Comparison of ENCODE assay signal across 22 cellular contexts in the genomic region with DNA sequence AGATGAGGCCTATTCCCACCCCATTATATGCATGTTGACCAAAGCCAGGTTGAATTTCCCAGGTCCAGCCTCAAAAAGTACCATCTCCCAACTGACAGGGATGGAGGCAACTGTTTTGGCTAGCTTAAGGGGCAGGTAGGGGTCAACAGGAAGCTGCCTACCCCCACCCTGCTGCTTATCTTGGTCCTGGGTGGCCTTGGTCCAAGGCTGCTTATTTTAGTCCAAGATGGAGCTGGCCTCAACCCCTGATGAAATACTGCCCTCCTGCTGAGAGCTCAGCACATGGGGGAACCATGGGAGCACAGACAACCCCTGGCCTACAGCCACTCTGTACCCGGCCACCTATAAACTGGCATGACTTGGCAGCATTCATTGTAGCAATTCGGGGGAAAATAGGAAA. TPM values are rescaled to one million over a fixed set of nuclear protein-coding genes. Genes with fewer than 3 reads are reported as not detected.
DNase-seq lines count a peak whose midpoint lies in the region; ATAC-seq, FAIRE-seq and TF ChIP-seq lines count a peak whose summit lies in the region.
"Had no signal": no experiment of that assay in that cellular context is flagged by ENCODE, and none has a peak within 500 bp of the region (broad histone marks: within the 10 kb centered on the region; RNA-seq: fewer than 3 reads in every experiment).

No MANE protein-coding gene starts in this region.

- no peak overlapping the region for H3K4me2 ChIP-seq in KMS-11

- no peak for DNase-seq in GM12891 (ENCODE audit: insufficient read length, low spot score)
- peak; percentile 38 for DNase-seq in choroid plexus epithelial cell (ENCODE audit: low read depth)
- DNase-seq in osteocyte (ENCODE audit: extremely low spot score, unreplicated experiment) = peak; percentile 46
- no peak for DNase-seq in stomach
- no peak for DNase-seq in NCI-H226
- no peak for DNase-seq in NCI-H1092 (lab: John Stamatoyannopoulos, UW)
- DNase-seq: BE2C; CD8-positive, alpha-beta T cell; DMS79 treated with DMSO at 0.1 percent for 48 hours; GOT3; KG1; MG63; NCI-H1417 treated with DMSO at 0.1 percent for 48 hours; NCI-H2029; NCI-H510A treated with DMSO at 0.1 percent for 48 hours; Peyer's patch; Right ventricle myocardium superior had no signal

- H3K4me1 ChIP-seq in KMS-11 (ENCODE audit: low read depth, poor library complexity, severe bottlenecking) = peaks cover 52% of the 10 kb centered on the region
- H3K4me1 ChIP-seq in stomach = no peaks in the 10 kb centered on the region
- H3K4me1 ChIP-seq: BE2C, Peyer's patch had no signal

- H3K36me3 ChIP-seq in KMS-11 (ENCODE audit: insufficient read depth) = no peaks in the 10 kb centered on the region
- no peaks in the 10 kb centered on the region for H3K36me3 ChIP-seq in stomach
- H3K36me3 ChIP-seq: BE2C, MG63, Peyer's patch had no signal

- peaks cover 20% of the 10 kb centered on the region for H3K27me3 Mint-ChIP-seq in osteocyte (ENCODE audit: unreplicated experiment)

- no peaks in the 10 kb centered on the region for H3K9me3 Mint-ChIP-seq in osteocyte (ENCODE audit: unreplicated experiment)
- H3K9me3 Mint-ChIP-seq: CD8-positive, alpha-beta T cell had no signal

- no peak overlapping the region for H3K9ac ChIP-seq in KMS-11

- 63 to 80% (median 78%) methylated on average over 2 of the region's 2 CpGs for WGBS in stomach, 5 donors

- no peak for ATAC-seq in GM21825 (IDR thresholded peaks at IDR 0.05; ENCODE audit: unreplicated experiment)
- ATAC-seq: CD8-positive, alpha-beta T cell had no signal

- no peak overlapping the region for H3K4me3 ChIP-seq in KMS-11 (IDR thresholded peaks at IDR 0.05; ENCODE audit: insufficient read depth, low read depth, low read length)
- no peak overlapping the region for H3K4me3 ChIP-seq in choroid plexus epithelial cell (ENCODE audit: low read depth, low read length)
- H3K4me3 ChIP-seq in stomach = no peak overlapping the region
- H3K4me3 ChIP-seq: MG63, Peyer's patch had no signal

- H3K27me3 ChIP-seq in KMS-11 (ENCODE audit: insufficient read depth, low read depth) (0 out of 2 replicates have a peak, but pooled peaks cover 4% of the 10 kb centered on the region), stomach (peaks cover 0 to 27% (median 0%) of the 10 kb centered on the region in 3 donors)
- H3K27me3 ChIP-seq: Peyer's patch had no signal

- H3K79me2 ChIP-seq in KMS-11 (ENCODE audit: insufficient read depth, low read depth) = no peaks in the 10 kb centered on the region

- no peaks in the 10 kb centered on the region for H3K4me1 Mint-ChIP-seq in osteocyte (ENCODE audit: unreplicated experiment)

- no peak overlapping the region for H3K27ac Mint-ChIP-seq in osteocyte (ENCODE audit: unreplicated experiment)
- H3K27ac Mint-ChIP-seq: CD8-positive, alpha-beta T cell had no signal

- no peak for FAIRE-seq in GM12891 (lab: Jason Lieb, UNC)
- FAIRE-seq: D721Med, G401.6 had no signal

- no peak for TF ChIP-seq CTCF in KMS-11 (conservative IDR thresholded peaks at IDR 0.05; ENCODE audit: low read depth, low read length)
- no peak for TF ChIP-seq CTCF in choroid plexus epithelial cell (conservative IDR thresholded peaks at IDR 0.05; ENCODE audit: low read depth, low read length)
- no peak for TF ChIP-seq CTCF in osteocyte (IDR thresholded peaks at IDR 0.05)
- no peak for TF ChIP-seq CTCF in stomach (IDR thresholded peaks at IDR 0.05)

- H4K20me1 ChIP-seq in KMS-11 (ENCODE audit: insufficient read depth) = no peaks in the 10 kb centered on the region

- intact Hi-C loops in stomach (cut with DNase I; ENCODE audit: low total_unique reads) = no loop called here

- no peak overlapping the region for H3K4me3 Mint-ChIP-seq in osteocyte (ENCODE audit: unreplicated experiment)
- H3K4me3 Mint-ChIP-seq: CD8-positive, alpha-beta T cell had no signal

- no peaks in the 10 kb centered on the region for H3K9me3 ChIP-seq in stomach
- H3K9me3 ChIP-seq: BE2C, Peyer's patch had no signal

- no peaks in the 10 kb centered on the region for H3K36me3 Mint-ChIP-seq in osteocyte (ENCODE audit: unreplicated experiment)
- H3K36me3 Mint-ChIP-seq: CD8-positive, alpha-beta T cell had no signal

- no peak; the same call in 1 of the 2 replicates for TF ChIP-seq POLR2A in GM12891 (IDR thresholded peaks at IDR 0.05; ENCODE audit: low read depth, low read length)
- TF ChIP-seq POLR2A in stomach (IDR thresholded peaks at IDR 0.05) = no peak

- H3K27ac ChIP-seq in KMS-11 (no peak overlapping the region), stomach (no peak overlapping the region)
- H3K27ac ChIP-seq: Peyer's patch had no signal

- no peak for TF ChIP-seq EP300 in stomach (IDR thresholded peaks at IDR 0.05)

- peak overlapping the region; percentile 3; the same call in 1 of the 2 replicates for H2AFZ ChIP-seq in KMS-11 (ENCODE audit: low read depth)

TF ChIP-seq in GM12891, 5 proteins besides CTCF, POLR2A, EP300 and RAD21:
- TF ChIP-seq POLR2AphosphoS5 (IDR thresholded peaks at IDR 0.05; ENCODE audit: low read depth, low read length) = no peak
- peak; percentile 28; the same call in 1 of the 2 replicates for TF ChIP-seq POU2F2 (IDR thresholded peaks at IDR 0.05; ENCODE audit: low read depth, low read length)
TF ChIP-seq in GM12891: peak in this region for 1.

RNA-seq across cellular contexts. Expression of gene MYO1G, which starts 23.1 kb away (rescaled TPM):
- polyA plus RNA-seq in GM12891 (2012; ENCODE audit: low read depth, missing spikeins) = 203 TPM
- total RNA-seq in osteocyte = 0.05 TPM in 1 of 2 replicates, not detected in the other
- 10 to 100 TPM in 1 of 5 donors, 1 to 10 TPM in 4; 1.7 to 16.7 (median 4.0) TPM for total RNA-seq in stomach
- polyA plus RNA-seq in stomach = 1 to 10 TPM; 2.0 to 3.4 (median 3.2) TPM
- polyA plus RNA-seq: AG04450 had no signal

RNA-seq across cellular contexts. Expression of gene CCM2, which starts 44.3 kb away (rescaled TPM):
- 64.9 TPM for polyA plus RNA-seq in GM12891 (2012; ENCODE audit: low read depth, missing spikeins)
- total RNA-seq in osteocyte (41.4 and 42.3 TPM in 2 replicates), stomach (10 to 100 TPM in 4 of 5 donors, 1 to 10 TPM in 1; 1.8 to 31.7 (median 17.2) TPM)
- polyA plus RNA-seq in stomach = 10 to 100 TPM; 33.1 to 39.0 (median 38.7) TPM

Comparison
In these comparisons a context has a peak if more than half of its experiments do, and no peak if none do; other contexts are left out.
1. DNase-seq: peak in choroid plexus epithelial cell (single experiment) and osteocyte (single experiment); none in GM12891 (single experiment), stomach (single experiment), NCI-H226 (single experiment) and NCI-H1092 (single experiment).